In genomic region chr21:34930971-34931370, GRCh38 we compare ENCODE assay signal across 18 cellular contexts.
DNase-seq lines count a peak whose midpoint lies in the region; ATAC-seq and TF ChIP-seq lines count a peak whose summit lies in the region.
"Had no signal": no experiment of that assay in that cellular context is flagged by ENCODE, and none has a peak within 500 bp of the region (broad histone marks: within the 10 kb centered on the region; RNA-seq: fewer than 3 reads in every experiment).

No MANE protein-coding gene starts in this region.

- POLR2A ChIA-PET in MCF 10A (lab: Yijun Ruan, JAX) = no interaction called here

- H3K27ac ChIP-seq in breast epithelium (no peak overlapping the region), prostate gland (no peak overlapping the region)
- H3K27ac ChIP-seq: upper lobe of left lung had no signal

- TF ChIP-seq POLR2A in breast epithelium (IDR thresholded peaks at IDR 0.05) (no peak), prostate gland (IDR thresholded peaks at IDR 0.05) (no peak)

- peaks cover 37% of the 10 kb centered on the region for H3K4me1 Mint-ChIP-seq in MCF 10A (ENCODE audit: insufficient read depth, unreplicated experiment)
- peaks cover 79% of the 10 kb centered on the region for H3K4me1 Mint-ChIP-seq in activated naive CD8-positive, alpha-beta T cell treated with anti-CD3 and anti-CD28 coated beads, Interleukin-2, amount 50 U/mL, for 24 hours
- peaks cover 75% of the 10 kb centered on the region for H3K4me1 Mint-ChIP-seq in stimulated activated effector memory CD8-positive, alpha-beta T cell treated with anti-CD3 and anti-CD28 coated beads, Interleukin-12 subunit alpha, Interleukin-12 subunit beta, amount 100 ng/mL, for 72 hours
- H3K4me1 Mint-ChIP-seq in T-helper 2 cell treated with Interferon-gamma antibody and Interleukin-4, amounts not matched to agents 5 μg/mL and 100 μg/mL, for 36 hours (ENCODE audit: low read depth) = peaks cover 73% of the 10 kb centered on the region

- H3K4me1 ChIP-seq in breast epithelium (no peaks in the 10 kb centered on the region), prostate gland (replicated peaks) (no peaks in the 10 kb centered on the region)

- intact Hi-C loops in MCF 10A (cut with micrococcal nuclease) = no loop called here
- intact Hi-C loops in breast epithelium (cut with DNase I; ENCODE audit: low total_unique reads) = no loop called here
- intact Hi-C loops in prostate gland (cut with DNase I) = no loop called here

- H3K27me3 Mint-ChIP-seq in MCF 10A (ENCODE audit: insufficient read depth, unreplicated experiment) = no peaks in the 10 kb centered on the region
- no peaks in the 10 kb centered on the region for H3K27me3 Mint-ChIP-seq in activated naive CD8-positive, alpha-beta T cell treated with anti-CD3 and anti-CD28 coated beads, Interleukin-2, amount 50 U/mL, for 24 hours
- H3K27me3 Mint-ChIP-seq in T-helper 2 cell treated with Interferon-gamma antibody and Interleukin-4, amounts not matched to agents 5 μg/mL and 100 μg/mL, for 36 hours (ENCODE audit: low read depth) = no peaks in the 10 kb centered on the region

- H3K27me3 ChIP-seq in breast epithelium (no peaks in the 10 kb centered on the region), prostate gland (replicated peaks; ENCODE audit: insufficient read depth) (no peaks in the 10 kb centered on the region)
- H3K27me3 ChIP-seq: upper lobe of left lung had no signal

- no peak overlapping the region for H3K27ac Mint-ChIP-seq in MCF 10A (ENCODE audit: low read depth, unreplicated experiment)
- H3K27ac Mint-ChIP-seq in activated naive CD8-positive, alpha-beta T cell treated with anti-CD3 and anti-CD28 coated beads, Interleukin-2, amount 50 U/mL, for 24 hours = peak overlapping the region; percentile 7
- peak overlapping the region; percentile 41 for H3K27ac Mint-ChIP-seq in stimulated activated effector memory CD8-positive, alpha-beta T cell treated with anti-CD3 and anti-CD28 coated beads, Interleukin-12 subunit alpha, Interleukin-12 subunit beta, amount 100 ng/mL, for 72 hours
- no peak overlapping the region for H3K27ac Mint-ChIP-seq in T-helper 2 cell treated with Interferon-gamma antibody and Interleukin-4, amounts not matched to agents 5 μg/mL and 100 μg/mL, for 36 hours

- no TSS peak for BruUV-seq in MCF 10A (replicated peaks; lab: Mats Ljungman, UMichigan)

- H3K9me3 Mint-ChIP-seq in MCF 10A (ENCODE audit: unreplicated experiment) = no peaks in the 10 kb centered on the region
- H3K9me3 Mint-ChIP-seq in activated naive CD8-positive, alpha-beta T cell treated with anti-CD3 and anti-CD28 coated beads, Interleukin-2, amount 50 U/mL, for 24 hours = no peaks in the 10 kb centered on the region
- peaks cover 3% of the 10 kb centered on the region for H3K9me3 Mint-ChIP-seq in stimulated activated effector memory CD8-positive, alpha-beta T cell treated with anti-CD3 and anti-CD28 coated beads, Interleukin-12 subunit alpha, Interleukin-12 subunit beta, amount 100 ng/mL, for 72 hours
- no peaks in the 10 kb centered on the region for H3K9me3 Mint-ChIP-seq in T-helper 2 cell treated with Interferon-gamma antibody and Interleukin-4, amounts not matched to agents 5 μg/mL and 100 μg/mL, for 36 hours

- 60% methylated on average over 3 of the region's 3 CpGs for WGBS in prostate gland

- H3K4me3 ChIP-seq in breast epithelium (no peak overlapping the region), fibroblast of pulmonary artery (replicated peaks; ENCODE audit: low read depth, low read length) (no peak overlapping the region), prostate gland (no peak overlapping the region)
- H3K4me3 ChIP-seq: upper lobe of left lung had no signal

- ATAC-seq in activated naive CD8-positive, alpha-beta T cell treated with anti-CD3 and anti-CD28 coated beads, Interleukin-2, amount 50 U/mL, for 24 hours = no peak
- no peak for ATAC-seq in stimulated activated effector memory CD8-positive, alpha-beta T cell treated with anti-CD3 and anti-CD28 coated beads, Interleukin-12 subunit alpha, Interleukin-12 subunit beta, amount 100 ng/mL, for 72 hours
- no peak for ATAC-seq in HG02970 (IDR thresholded peaks at IDR 0.05; ENCODE audit: low FRiP score, unreplicated experiment)
- ATAC-seq: HepG2, right cardiac atrium had no signal

- TF ChIP-seq CTCF in MCF 10A (IDR thresholded peaks at IDR 0.05; ENCODE audit: unreplicated experiment) (no peak), breast epithelium (IDR thresholded peaks at IDR 0.05) (no peak), fibroblast of pulmonary artery (IDR thresholded peaks at IDR 0.05; ENCODE audit: low read length, missing control alignments) (no peak), prostate gland (IDR thresholded peaks at IDR 0.05) (no peak)

- no peaks in the 10 kb centered on the region for H3K36me3 ChIP-seq in breast epithelium
- no peaks in the 10 kb centered on the region for H3K36me3 ChIP-seq in prostate gland
- H3K36me3 ChIP-seq: upper lobe of left lung had no signal

- H3K9me3 ChIP-seq in breast epithelium = no peaks in the 10 kb centered on the region
- no peaks in the 10 kb centered on the region for H3K9me3 ChIP-seq in prostate gland
- H3K9me3 ChIP-seq: upper lobe of left lung had no signal

- DNase-seq in MCF 10A (ENCODE audit: unreplicated experiment) (peak; percentile 11), breast epithelium (ENCODE audit: low spot score in 2 of 2) (no peak), fibroblast of pulmonary artery (ENCODE audit: low read depth) (peak; percentile 39), prostate gland (ENCODE audit: low spot score) (no peak)
- no peak for DNase-seq in activated naive CD8-positive, alpha-beta T cell treated with anti-CD3 and anti-CD28 coated beads, Interleukin-2, amount 50 U/mL, for 24 hours
- no peak for DNase-seq in stimulated activated effector memory CD8-positive, alpha-beta T cell treated with anti-CD3 and anti-CD28 coated beads, Interleukin-12 subunit alpha, Interleukin-12 subunit beta, amount 100 ng/mL, for 72 hours (ENCODE audit: low spot score in 2 of 2)
- no peak for DNase-seq in T-helper 2 cell treated with Interferon-gamma antibody and Interleukin-4, amounts not matched to agents 5 μg/mL and 100 μg/mL, for 36 hours (ENCODE audit: low spot score)
- DNase-seq: ACHN; activated naive CD4-positive, alpha-beta T cell treated with anti-CD3 and anti-CD28 coated beads, Interleukin-2, amount 50 U/mL, for 16 hours; hippocampal formation; NCI-H1930; NCI-H446 treated with DMSO at 0.1 percent for 48 hours; NK-92 treated with Interleukin-12 subunit alpha and Interleukin-12 subunit beta, amount 100 ng/mL, for 24 hours; right cardiac atrium; upper lobe of left lung had no signal

- no peak overlapping the region for H3K4me3 Mint-ChIP-seq in MCF 10A (ENCODE audit: unreplicated experiment)
- no peak overlapping the region for H3K4me3 Mint-ChIP-seq in activated naive CD8-positive, alpha-beta T cell treated with anti-CD3 and anti-CD28 coated beads, Interleukin-2, amount 50 U/mL, for 24 hours
- H3K4me3 Mint-ChIP-seq in stimulated activated effector memory CD8-positive, alpha-beta T cell treated with anti-CD3 and anti-CD28 coated beads, Interleukin-12 subunit alpha, Interleukin-12 subunit beta, amount 100 ng/mL, for 72 hours = no peak overlapping the region
- H3K4me3 Mint-ChIP-seq in T-helper 2 cell treated with Interferon-gamma antibody and Interleukin-4, amounts not matched to agents 5 μg/mL and 100 μg/mL, for 36 hours = no peak overlapping the region
- H3K4me3 Mint-ChIP-seq: neural crest cell had no signal

- no peaks in the 10 kb centered on the region for H3K36me3 Mint-ChIP-seq in MCF 10A (ENCODE audit: insufficient read depth, unreplicated experiment)
- peaks cover 2% of the 10 kb centered on the region for H3K36me3 Mint-ChIP-seq in activated naive CD8-positive, alpha-beta T cell treated with anti-CD3 and anti-CD28 coated beads, Interleukin-2, amount 50 U/mL, for 24 hours (ENCODE audit: low read depth)
- no peaks in the 10 kb centered on the region for H3K36me3 Mint-ChIP-seq in stimulated activated effector memory CD8-positive, alpha-beta T cell treated with anti-CD3 and anti-CD28 coated beads, Interleukin-12 subunit alpha, Interleukin-12 subunit beta, amount 100 ng/mL, for 72 hours
- peaks cover 35% of the 10 kb centered on the region for H3K36me3 Mint-ChIP-seq in T-helper 2 cell treated with Interferon-gamma antibody and Interleukin-4, amounts not matched to agents 5 μg/mL and 100 μg/mL, for 36 hours (ENCODE audit: low read depth)

- CTCF ChIA-PET in MCF 10A (lab: Yijun Ruan, JAX) = no interaction called here

Comparison
In these comparisons a context has a peak if more than half of its experiments do, and no peak if none do; other contexts are left out.
1. DNase-seq: peak in MCF 10A (single experiment) and fibroblast of pulmonary artery (single experiment); none in breast epithelium (0 of 2), activated naive CD8-positive, alpha-beta T cell treated with anti-CD3 and anti-CD28 coated beads, Interleukin-2, amount 50 U/mL, for 24 hours (single experiment), stimulated activated effector memory CD8-positive, alpha-beta T cell treated with anti-CD3 and anti-CD28 coated beads, Interleukin-12 subunit alpha, Interleukin-12 subunit beta, amount 100 ng/mL, for 72 hours (0 of 2), prostate gland (single experiment) and T-helper 2 cell treated with Interferon-gamma antibody and Interleukin-4, amounts not matched to agents 5 μg/mL and 100 μg/mL, for 36 hours (single experiment).
2. H3K27ac Mint-ChIP-seq: peak in activated naive CD8-positive, alpha-beta T cell treated with anti-CD3 and anti-CD28 coated beads, Interleukin-2, amount 50 U/mL, for 24 hours (single experiment) and stimulated activated effector memory CD8-positive, alpha-beta T cell treated with anti-CD3 and anti-CD28 coated beads, Interleukin-12 subunit alpha, Interleukin-12 subunit beta, amount 100 ng/mL, for 72 hours (single experiment); none in MCF 10A (single experiment) and T-helper 2 cell treated with Interferon-gamma antibody and Interleukin-4, amounts not matched to agents 5 μg/mL and 100 μg/mL, for 36 hours (single experiment).